8 cellular contexts compared by ENCODE assay signal in genomic region chr20:50987493-50988210, GRCh38. TPM values are rescaled to one million over a fixed set of nuclear protein-coding genes. Genes with fewer than 3 reads are reported as not detected.
A peak's percentile ranks its signal among the peaks of the same experiment; 100 is the strongest.
DNase-seq lines count a peak whose midpoint lies in the region; ATAC-seq and TF ChIP-seq lines count a peak whose summit lies in the region.

No MANE protein-coding gene starts in this region.

- intact Hi-C loops in gastrocnemius medialis (cut with DNase I; ENCODE audit: low total_unique reads) = loop anchor here (1.0 to 10.0 kb wide), 2 partner anchors 319 to 607 kb away; no protein-coding TSS in a partner anchor

- DNase-seq in AML-193 (lab: John Stamatoyannopoulos, UW) = peak; percentile 54 to 63
- DNase-seq in GM20000 (ENCODE audit: low spot score) = peak; percentile 80
- peak; percentile 77 for DNase-seq in NCI-H1694 treated with DMSO at 0.1 percent for 48 hours (lab: John Stamatoyannopoulos, UW)
- peak in 2 of 3 donors; percentile 22 to 54 for DNase-seq in T-helper 17 cell
- DNase-seq in amniotic stem cell (lab: John Stamatoyannopoulos, UW) = peak; percentile 83
- peak; percentile 78 for DNase-seq in right atrium auricular region (ENCODE audit: low spot score)
- DNase-seq in gastrocnemius medialis = peak; percentile 48

- peaks cover 2% of the 10 kb centered on the region for H3K36me3 Mint-ChIP-seq in T-helper 17 cell (ENCODE audit: low read depth)

- H3K9me3 ChIP-seq in T-helper 17 cell (ENCODE audit: control insufficient read depth, low read length, poor library complexity, severe bottlenecking) (no peaks in the 10 kb centered on the region), right atrium auricular region (no peaks in the 10 kb centered on the region), gastrocnemius medialis (no peaks in the 10 kb centered on the region)

- no peak overlapping the region for H3K4me3 ChIP-seq in right atrium auricular region
- H3K4me3 ChIP-seq in gastrocnemius medialis = no peak overlapping the region

- H3K4me1 Mint-ChIP-seq in T-helper 17 cell = peaks cover 2% of the 10 kb centered on the region

- peaks cover 48% of the 10 kb centered on the region for H3K27me3 Mint-ChIP-seq in T-helper 17 cell

- in situ Hi-C loops in gastrocnemius medialis (cut with MboI; ENCODE audit: low sequenced_read_pairs in 4 of 4) = loop anchor here in 3 of 4 donors (5.0 to 25.0 kb wide), 3 partner anchors 320 to 650 kb away; no protein-coding TSS in a partner anchor

- H3K36me3 ChIP-seq in right atrium auricular region = no peaks in the 10 kb centered on the region
- no peaks in the 10 kb centered on the region for H3K36me3 ChIP-seq in gastrocnemius medialis

- H3K4me1 ChIP-seq in right atrium auricular region (peaks cover 0 to 3% of the 10 kb centered on the region in 2 donors), gastrocnemius medialis (peaks cover 0 to 3% of the 10 kb centered on the region in 2 donors)

- peak; percentile 57 for TF ChIP-seq CTCF in GM20000 (IDR thresholded peaks at IDR 0.05; ENCODE audit: extremely low read depth, missing control alignments)
- peak; percentile 74 to 87 for TF ChIP-seq CTCF in right atrium auricular region (IDR thresholded peaks at IDR 0.05)
- peak; percentile 74 to 88 (median 84) for TF ChIP-seq CTCF in gastrocnemius medialis (IDR thresholded peaks at IDR 0.05 in 4 of 5, conservative IDR thresholded peaks at IDR 0.05 in 1 of 5)

- TF ChIP-seq POLR2A in gastrocnemius medialis (IDR thresholded peaks at IDR 0.05) = no peak

- no peaks in the 10 kb centered on the region for H3K27me3 ChIP-seq in right atrium auricular region
- peaks cover 15 to 24% (median 21%) of the 10 kb centered on the region in 3 donors for H3K27me3 ChIP-seq in gastrocnemius medialis

- ATAC-seq in T-helper 17 cell = peak; percentile 89
- ATAC-seq in gastrocnemius medialis = peak; percentile 98 to 99
- no peak for ATAC-seq in GM18502 (IDR thresholded peaks at IDR 0.05; ENCODE audit: poor library complexity, unreplicated experiment)

- no peak overlapping the region for H3K4me3 Mint-ChIP-seq in T-helper 17 cell

- no peak overlapping the region for H3K27ac Mint-ChIP-seq in T-helper 17 cell

- H3K27ac ChIP-seq in right atrium auricular region = no peak overlapping the region
- no peak overlapping the region for H3K27ac ChIP-seq in gastrocnemius medialis

RNA-seq across cellular contexts. Expression of gene MOCS3, which starts 29.0 kb away (rescaled TPM):
- total RNA-seq in T-helper 17 cell (1 to 10 TPM; 3.2 to 3.8 TPM), right atrium auricular region (1 to 10 TPM; 2.9 to 3.1 TPM), gastrocnemius medialis (1 to 10 TPM; 3.1 to 5.7 (median 4.7) TPM)

RNA-seq across cellular contexts. Expression of gene DPM1, which starts 29.3 kb away (rescaled TPM):
- total RNA-seq in T-helper 17 cell (10 to 100 TPM; 25.9 to 34.1 TPM), right atrium auricular region (10 to 100 TPM; 35.0 to 78.1 TPM), gastrocnemius medialis (100 to 1,000 TPM in 1 of 4 donors, 10 to 100 TPM in 3; 55.5 to 120 (median 73.7) TPM)

RNA-seq across cellular contexts. Expression of gene KCNG1, which starts 35.3 kb away (rescaled TPM):
- under 1 TPM in 1 of 2 donors, not detected in 1; 0.90 TPM for total RNA-seq in T-helper 17 cell
- 1 to 10 TPM in 1 of 2 donors, under 1 TPM in 1; 0.70 to 2.3 TPM for total RNA-seq in right atrium auricular region
- not detected for total RNA-seq in gastrocnemius medialis

RNA-seq across cellular contexts. Expression of gene ADNP, which starts 56.4 kb away (rescaled TPM):
- 10 to 100 TPM; 54.8 to 59.7 TPM for total RNA-seq in T-helper 17 cell
- total RNA-seq in right atrium auricular region = 10 to 100 TPM; 23.7 to 34.3 TPM
- 10 to 100 TPM; 24.0 to 35.4 (median 31.5) TPM for total RNA-seq in gastrocnemius medialis
